Comparison of ENCODE assay signal across 2 cellular contexts in the genomic region with DNA sequence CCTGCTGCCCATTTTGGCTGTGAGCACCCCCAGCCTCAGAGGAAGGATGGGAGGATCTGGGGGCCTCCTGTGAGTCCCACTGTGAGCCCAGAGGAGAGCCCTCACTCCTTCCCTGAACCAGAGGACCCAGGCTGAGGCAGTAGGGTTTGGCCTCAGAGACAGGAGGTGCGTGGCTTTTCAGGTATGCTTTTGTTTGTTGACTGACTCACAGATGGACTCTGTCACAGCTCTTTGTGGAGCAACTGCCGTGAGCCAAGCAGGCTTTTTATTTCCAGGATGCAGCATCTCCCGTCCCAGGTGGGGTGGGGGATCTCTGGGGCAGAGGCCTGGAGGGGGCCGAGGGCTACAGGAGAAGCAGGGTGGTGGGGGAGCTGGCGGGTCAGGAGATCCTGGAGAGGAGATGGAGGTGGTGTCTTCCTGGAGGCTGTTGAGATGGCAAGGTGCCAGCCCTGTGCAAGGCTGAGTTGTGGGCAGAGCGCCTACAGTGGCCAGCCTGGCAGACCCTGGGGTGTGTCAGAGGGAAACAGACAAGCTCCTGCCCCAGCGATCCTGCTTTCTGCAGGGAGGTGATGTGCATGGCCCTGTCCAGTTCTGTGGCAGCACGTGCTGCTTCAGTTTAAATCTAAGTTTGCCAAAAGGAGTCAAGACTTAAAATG.
A peak's percentile ranks its signal among the peaks of the same experiment; 100 is the strongest.
TF ChIP-seq lines count a peak whose summit lies in the region.

No MANE protein-coding gene starts in this region.

TF ChIP-seq in SK-N-SH, 30 proteins besides CTCF, POLR2A, EP300 and RAD21:
- no peak for TF ChIP-seq GATA2 (CRISPR knock-in tag; IDR thresholded peaks at IDR 0.05)
- TF ChIP-seq NFIC (IDR thresholded peaks at IDR 0.05; ENCODE audit: borderline replicate concordance): peak; percentile 39; the same call in 1 of the 2 replicates

TF ChIP-seq in SK-N-SH treated with all-trans-retinoic acid at 6 μM for 48 hours, 23 proteins besides CTCF, POLR2A, EP300 and RAD21:
- TF ChIP-seq, protein P1, sequence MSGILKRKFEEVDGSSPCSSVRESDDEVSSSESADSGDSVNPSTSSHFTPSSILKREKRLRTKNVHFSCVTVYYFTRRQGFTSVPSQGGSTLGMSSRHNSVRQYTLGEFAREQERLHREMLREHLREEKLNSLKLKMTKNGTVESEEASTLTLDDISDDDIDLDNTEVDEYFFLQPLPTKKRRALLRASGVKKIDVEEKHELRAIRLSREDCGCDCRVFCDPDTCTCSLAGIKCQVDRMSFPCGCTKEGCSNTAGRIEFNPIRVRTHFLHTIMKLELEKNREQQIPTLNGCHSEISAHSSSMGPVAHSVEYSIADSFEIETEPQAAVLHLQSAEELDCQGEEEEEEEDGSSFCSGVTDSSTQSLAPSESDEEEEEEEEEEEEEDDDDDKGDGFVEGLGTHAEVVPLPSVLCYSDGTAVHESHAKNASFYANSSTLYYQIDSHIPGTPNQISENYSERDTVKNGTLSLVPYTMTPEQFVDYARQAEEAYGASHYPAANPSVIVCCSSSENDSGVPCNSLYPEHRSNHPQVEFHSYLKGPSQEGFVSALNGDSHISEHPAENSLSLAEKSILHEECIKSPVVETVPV (CRISPR knock-in tag; IDR thresholded peaks at IDR 0.05): no peak
- TF ChIP-seq OSR1 (CRISPR knock-in tag; IDR thresholded peaks at IDR 0.05): no peak
- TF ChIP-seq, protein P2, sequence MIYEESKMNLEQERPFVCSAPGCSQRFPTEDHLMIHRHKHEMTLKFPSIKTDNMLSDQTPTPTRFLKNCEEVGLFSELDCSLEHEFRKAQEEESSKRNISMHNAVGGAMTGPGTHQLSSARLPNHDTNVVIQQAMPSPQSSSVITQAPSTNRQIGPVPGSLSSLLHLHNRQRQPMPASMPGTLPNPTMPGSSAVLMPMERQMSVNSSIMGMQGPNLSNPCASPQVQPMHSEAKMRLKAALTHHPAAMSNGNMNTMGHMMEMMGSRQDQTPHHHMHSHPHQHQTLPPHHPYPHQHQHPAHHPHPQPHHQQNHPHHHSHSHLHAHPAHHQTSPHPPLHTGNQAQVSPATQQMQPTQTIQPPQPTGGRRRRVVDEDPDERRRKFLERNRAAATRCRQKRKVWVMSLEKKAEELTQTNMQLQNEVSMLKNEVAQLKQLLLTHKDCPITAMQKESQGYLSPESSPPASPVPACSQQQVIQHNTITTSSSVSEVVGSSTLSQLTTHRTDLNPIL (CRISPR knock-in tag; IDR thresholded peaks at IDR 0.05; ENCODE audit: low read depth): no peak
- TF ChIP-seq RARB (CRISPR knock-in tag; IDR thresholded peaks at IDR 0.05): no peak
- no peak for TF ChIP-seq ZFP3 (CRISPR knock-in tag; IDR thresholded peaks at IDR 0.05)
- TF ChIP-seq ZNF70 (CRISPR knock-in tag; IDR thresholded peaks at IDR 0.05): no peak
- TF ChIP-seq ESRRG (CRISPR knock-in tag; IDR thresholded peaks at IDR 0.05): no peak
- no peak for TF ChIP-seq ISL1 (CRISPR knock-in tag; IDR thresholded peaks at IDR 0.05)
- TF ChIP-seq CSDC2 (CRISPR knock-in tag; IDR thresholded peaks at IDR 0.05): no peak
- TF ChIP-seq, protein P3, sequence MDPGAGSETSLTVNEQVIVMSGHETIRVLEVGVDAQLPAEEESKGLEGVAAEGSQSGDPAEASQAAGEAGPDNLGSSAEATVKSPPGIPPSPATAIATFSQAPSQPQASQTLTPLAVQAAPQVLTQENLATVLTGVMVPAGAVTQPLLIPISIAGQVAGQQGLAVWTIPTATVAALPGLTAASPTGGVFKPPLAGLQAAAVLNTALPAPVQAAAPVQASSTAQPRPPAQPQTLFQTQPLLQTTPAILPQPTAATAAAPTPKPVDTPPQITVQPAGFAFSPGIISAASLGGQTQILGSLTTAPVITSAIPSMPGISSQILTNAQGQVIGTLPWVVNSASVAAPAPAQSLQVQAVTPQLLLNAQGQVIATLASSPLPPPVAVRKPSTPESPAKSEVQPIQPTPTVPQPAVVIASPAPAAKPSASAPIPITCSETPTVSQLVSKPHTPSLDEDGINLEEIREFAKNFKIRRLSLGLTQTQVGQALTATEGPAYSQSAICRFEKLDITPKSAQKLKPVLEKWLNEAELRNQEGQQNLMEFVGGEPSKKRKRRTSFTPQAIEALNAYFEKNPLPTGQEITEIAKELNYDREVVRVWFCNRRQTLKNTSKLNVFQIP (CRISPR knock-in tag; IDR thresholded peaks at IDR 0.05; ENCODE audit: borderline replicate concordance, low read depth): no peak
- TF ChIP-seq, protein P4, sequence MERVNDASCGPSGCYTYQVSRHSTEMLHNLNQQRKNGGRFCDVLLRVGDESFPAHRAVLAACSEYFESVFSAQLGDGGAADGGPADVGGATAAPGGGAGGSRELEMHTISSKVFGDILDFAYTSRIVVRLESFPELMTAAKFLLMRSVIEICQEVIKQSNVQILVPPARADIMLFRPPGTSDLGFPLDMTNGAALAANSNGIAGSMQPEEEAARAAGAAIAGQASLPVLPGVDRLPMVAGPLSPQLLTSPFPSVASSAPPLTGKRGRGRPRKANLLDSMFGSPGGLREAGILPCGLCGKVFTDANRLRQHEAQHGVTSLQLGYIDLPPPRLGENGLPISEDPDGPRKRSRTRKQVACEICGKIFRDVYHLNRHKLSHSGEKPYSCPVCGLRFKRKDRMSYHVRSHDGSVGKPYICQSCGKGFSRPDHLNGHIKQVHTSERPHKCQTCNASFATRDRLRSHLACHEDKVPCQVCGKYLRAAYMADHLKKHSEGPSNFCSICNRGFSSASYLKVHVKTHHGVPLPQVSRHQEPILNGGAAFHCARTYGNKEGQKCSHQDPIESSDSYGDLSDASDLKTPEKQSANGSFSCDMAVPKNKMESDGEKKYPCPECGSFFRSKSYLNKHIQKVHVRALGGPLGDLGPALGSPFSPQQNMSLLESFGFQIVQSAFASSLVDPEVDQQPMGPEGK (CRISPR knock-in tag; IDR thresholded peaks at IDR 0.05; ENCODE audit: borderline replicate concordance): no peak
- TF ChIP-seq, protein P5, sequence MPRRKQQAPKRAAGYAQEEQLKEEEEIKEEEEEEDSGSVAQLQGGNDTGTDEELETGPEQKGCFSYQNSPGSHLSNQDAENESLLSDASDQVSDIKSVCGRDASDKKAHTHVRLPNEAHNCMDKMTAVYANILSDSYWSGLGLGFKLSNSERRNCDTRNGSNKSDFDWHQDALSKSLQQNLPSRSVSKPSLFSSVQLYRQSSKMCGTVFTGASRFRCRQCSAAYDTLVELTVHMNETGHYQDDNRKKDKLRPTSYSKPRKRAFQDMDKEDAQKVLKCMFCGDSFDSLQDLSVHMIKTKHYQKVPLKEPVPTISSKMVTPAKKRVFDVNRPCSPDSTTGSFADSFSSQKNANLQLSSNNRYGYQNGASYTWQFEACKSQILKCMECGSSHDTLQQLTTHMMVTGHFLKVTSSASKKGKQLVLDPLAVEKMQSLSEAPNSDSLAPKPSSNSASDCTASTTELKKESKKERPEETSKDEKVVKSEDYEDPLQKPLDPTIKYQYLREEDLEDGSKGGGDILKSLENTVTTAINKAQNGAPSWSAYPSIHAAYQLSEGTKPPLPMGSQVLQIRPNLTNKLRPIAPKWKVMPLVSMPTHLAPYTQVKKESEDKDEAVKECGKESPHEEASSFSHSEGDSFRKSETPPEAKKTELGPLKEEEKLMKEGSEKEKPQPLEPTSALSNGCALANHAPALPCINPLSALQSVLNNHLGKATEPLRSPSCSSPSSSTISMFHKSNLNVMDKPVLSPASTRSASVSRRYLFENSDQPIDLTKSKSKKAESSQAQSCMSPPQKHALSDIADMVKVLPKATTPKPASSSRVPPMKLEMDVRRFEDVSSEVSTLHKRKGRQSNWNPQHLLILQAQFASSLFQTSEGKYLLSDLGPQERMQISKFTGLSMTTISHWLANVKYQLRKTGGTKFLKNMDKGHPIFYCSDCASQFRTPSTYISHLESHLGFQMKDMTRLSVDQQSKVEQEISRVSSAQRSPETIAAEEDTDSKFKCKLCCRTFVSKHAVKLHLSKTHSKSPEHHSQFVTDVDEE (CRISPR knock-in tag; IDR thresholded peaks at IDR 0.05): no peak
- no peak for TF ChIP-seq ZNF565 (CRISPR knock-in tag; conservative IDR thresholded peaks at IDR 0.05; ENCODE audit: low read depth)
- no peak for TF ChIP-seq TCF4 (CRISPR knock-in tag; IDR thresholded peaks at IDR 0.05; ENCODE audit: borderline replicate concordance)
- no peak for TF ChIP-seq GLIS3 (CRISPR knock-in tag; IDR thresholded peaks at IDR 0.05)
- no peak for TF ChIP-seq ZNF8 (CRISPR knock-in tag; IDR thresholded peaks at IDR 0.05)
- no peak for TF ChIP-seq ZFP30 (CRISPR knock-in tag; IDR thresholded peaks at IDR 0.05)
